ENCODE assay signal across 18 cellular contexts in the genomic region with DNA sequence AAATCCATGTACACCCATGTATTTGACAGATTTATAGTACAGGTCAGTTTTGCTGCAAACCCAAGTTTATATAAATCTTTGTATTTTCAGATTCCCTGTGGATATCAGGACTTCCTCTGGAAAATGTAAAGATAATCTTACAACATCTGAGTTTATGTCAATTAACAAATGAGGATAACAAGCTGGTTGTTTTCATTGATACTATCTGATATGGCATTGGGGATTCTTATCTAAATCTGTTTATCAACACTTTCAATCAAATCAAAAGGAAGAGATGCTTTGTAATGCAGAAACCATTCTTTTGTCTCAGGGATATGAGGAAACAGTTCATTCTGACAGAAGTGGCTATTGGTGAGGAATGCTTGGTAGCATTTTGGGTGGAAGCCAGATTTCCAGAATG.
DNase-seq lines count a peak whose midpoint lies in the region; ATAC-seq and TF ChIP-seq lines count a peak whose summit lies in the region.
"Had no signal": no experiment of that assay in that cellular context is flagged by ENCODE, and none has a peak within 500 bp of the region (broad histone marks: within the 10 kb centered on the region; RNA-seq: fewer than 3 reads in every experiment).

No MANE protein-coding gene starts in this region.

- no peak overlapping the region for H3K4me2 ChIP-seq in SK-N-SH
- H3K4me2 ChIP-seq: A549, BLaER1 had no signal

- no peaks in the 10 kb centered on the region for H3K79me2 ChIP-seq in SK-N-SH (ENCODE audit: insufficient read depth)

- peak in 1 of 2 experiments; percentile 21; a peak in 1 of 4 replicates for TF ChIP-seq EP300 in SK-N-SH (IDR thresholded peaks at IDR 0.05; ENCODE audit: borderline replicate concordance in 1 of 2, low read depth in 1 of 2, low read length in 1 of 2)

- no peak overlapping the region for H3K4me3 ChIP-seq in SK-N-SH (ENCODE audit: low read depth in 2 of 2, low read length in 1 of 2)
- H3K4me3 ChIP-seq in effector memory CD4-positive, alpha-beta T cell (ENCODE audit: insufficient read depth, low read depth, low read length, poor library complexity, severe bottlenecking): no peak overlapping the region
- no peak overlapping the region for H3K4me3 ChIP-seq in right cardiac atrium (ENCODE audit: low read length)
- no peak overlapping the region for H3K4me3 ChIP-seq in body of pancreas
- H3K4me3 ChIP-seq: A549, BLaER1 had no signal

- no peaks in the 10 kb centered on the region for H3F3A ChIP-seq in SK-N-SH (replicated peaks; ENCODE audit: insufficient read depth)

- CTCF ChIA-PET in SK-N-SH (lab: Yijun Ruan, JAX): no interaction called here

- H4K20me1 ChIP-seq in SK-N-SH (ENCODE audit: insufficient read depth): no peaks in the 10 kb centered on the region
- H4K20me1 ChIP-seq: BLaER1 had no signal

- DNase-seq in DMS 273 (lab: John Stamatoyannopoulos, UW; ENCODE audit: unreplicated experiment): peak; percentile 27
- no peak for DNase-seq in DMS 273 treated with DMSO at 0.1 percent for 48 hours (lab: John Stamatoyannopoulos, UW)
- DNase-seq in SK-N-SH: no peak
- DNase-seq in kidney tubule cell (ENCODE audit: low spot score): peak; percentile 14
- no peak for DNase-seq in effector memory CD4-positive, alpha-beta T cell
- DNase-seq in right cardiac atrium: no peak
- no peak for DNase-seq in body of pancreas
- DNase-seq: CD8-positive, alpha-beta T cell; COR-L47; DMS153; DMS79; GF-D8; GOT3; HFFc6 had no signal

- H3K36me3 ChIP-seq in SK-N-SH (replicated peaks in 1 of 2; ENCODE audit: control insufficient read depth in 1 of 2, insufficient read depth in 2 of 2, low read length in 1 of 2) (no peaks in the 10 kb centered on the region), body of pancreas (replicated peaks in 1 of 2; ENCODE audit: insufficient read depth in 1 of 2, low read depth in 2 of 2) (no peaks in the 10 kb centered on the region)
- no peaks in the 10 kb centered on the region for H3K36me3 ChIP-seq in effector memory CD4-positive, alpha-beta T cell (ENCODE audit: control insufficient read depth, insufficient read depth, low read length)
- H3K36me3 ChIP-seq: BLaER1 had no signal

- intact Hi-C loops in right cardiac atrium (cut with DNase I) (no loop called here), body of pancreas (cut with DNase I) (no loop called here)

- H3K9me2 ChIP-seq in SK-N-SH: no peaks in the 10 kb centered on the region

- no peak overlapping the region for H2AFZ ChIP-seq in SK-N-SH (ENCODE audit: low read depth)

- no peak for TF ChIP-seq POLR2A in body of pancreas (IDR thresholded peaks at IDR 0.05)

- H3K9me3 ChIP-seq in SK-N-SH (no peaks in the 10 kb centered on the region), right cardiac atrium (ENCODE audit: control insufficient read depth, low read length) (no peaks in the 10 kb centered on the region), body of pancreas (no peaks in the 10 kb centered on the region)
- no peaks in the 10 kb centered on the region for H3K9me3 ChIP-seq in effector memory CD4-positive, alpha-beta T cell (ENCODE audit: control insufficient read depth, low read length)
- H3K9me3 ChIP-seq: A549, BLaER1 had no signal

- H3K27me3 ChIP-seq in SK-N-SH (ENCODE audit: insufficient read depth) (no peaks in the 10 kb centered on the region), right cardiac atrium (ENCODE audit: control insufficient read depth, insufficient read depth) (peaks cover 2% of the 10 kb centered on the region), body of pancreas (peaks cover 0 to 4% of the 10 kb centered on the region in 2 donors)
- H3K27me3 ChIP-seq in effector memory CD4-positive, alpha-beta T cell (replicated peaks; ENCODE audit: control insufficient read depth, insufficient read depth, low read length, poor library complexity, severe bottlenecking): no peaks in the 10 kb centered on the region
- H3K27me3 ChIP-seq: BLaER1 had no signal

- H3K9ac ChIP-seq in SK-N-SH: no peak overlapping the region
- H3K9ac ChIP-seq: BLaER1 had no signal

- TF ChIP-seq RAD21 in SK-N-SH (IDR thresholded peaks at IDR 0.05; ENCODE audit: low read length): no peak

- peaks cover 0 to 2% of the 10 kb centered on the region in 2 experiments; a peak in 1 of 4 replicates for H3K4me1 ChIP-seq in SK-N-SH (ENCODE audit: control insufficient read depth in 1 of 2, insufficient read depth in 2 of 2, low read depth in 1 of 2, low read length in 1 of 2)
- H3K4me1 ChIP-seq in effector memory CD4-positive, alpha-beta T cell (ENCODE audit: control insufficient read depth, insufficient read depth, low read length, poor library complexity, severe bottlenecking): no peaks in the 10 kb centered on the region
- no peaks in the 10 kb centered on the region for H3K4me1 ChIP-seq in right cardiac atrium (ENCODE audit: control insufficient read depth, insufficient read depth, low read length)
- no peaks in the 10 kb centered on the region for H3K4me1 ChIP-seq in body of pancreas
- H3K4me1 ChIP-seq: A549, BLaER1 had no signal

- no peak overlapping the region for H3K27ac ChIP-seq in SK-N-SH (ENCODE audit: low read depth in 2 of 2, low read length in 1 of 2)
- H3K27ac ChIP-seq in effector memory CD4-positive, alpha-beta T cell (ENCODE audit: insufficient read depth, low read length, poor library complexity, severe bottlenecking): no peak overlapping the region
- no peak overlapping the region for H3K27ac ChIP-seq in right cardiac atrium (ENCODE audit: low read length)
- H3K27ac ChIP-seq in body of pancreas: no peak overlapping the region
- H3K27ac ChIP-seq: 22Rv1, A549, BLaER1, HL-60 had no signal

- ATAC-seq in right cardiac atrium: no peak
- ATAC-seq in body of pancreas: no peak
- ATAC-seq: A549; CD8-positive, alpha-beta T cell had no signal

- POLR2A ChIA-PET in SK-N-SH (lab: Yijun Ruan, JAX): no interaction called here

- TF ChIP-seq CTCF in SK-N-SH (IDR thresholded peaks at IDR 0.05) (no peak), body of pancreas (IDR thresholded peaks at IDR 0.05) (no peak)

TF ChIP-seq in SK-N-SH, 30 proteins besides CTCF, POLR2A, EP300 and RAD21:
- TF ChIP-seq FOXM1 (IDR thresholded peaks at IDR 0.05; ENCODE audit: low read depth): no peak
- no peak for TF ChIP-seq TAF1 (IDR thresholded peaks at IDR 0.05; ENCODE audit: borderline replicate concordance, low read depth, low read length)
- TF ChIP-seq FOSL2 (IDR thresholded peaks at IDR 0.05; ENCODE audit: borderline replicate concordance, low read depth): no peak
- TF ChIP-seq, protein P1, sequence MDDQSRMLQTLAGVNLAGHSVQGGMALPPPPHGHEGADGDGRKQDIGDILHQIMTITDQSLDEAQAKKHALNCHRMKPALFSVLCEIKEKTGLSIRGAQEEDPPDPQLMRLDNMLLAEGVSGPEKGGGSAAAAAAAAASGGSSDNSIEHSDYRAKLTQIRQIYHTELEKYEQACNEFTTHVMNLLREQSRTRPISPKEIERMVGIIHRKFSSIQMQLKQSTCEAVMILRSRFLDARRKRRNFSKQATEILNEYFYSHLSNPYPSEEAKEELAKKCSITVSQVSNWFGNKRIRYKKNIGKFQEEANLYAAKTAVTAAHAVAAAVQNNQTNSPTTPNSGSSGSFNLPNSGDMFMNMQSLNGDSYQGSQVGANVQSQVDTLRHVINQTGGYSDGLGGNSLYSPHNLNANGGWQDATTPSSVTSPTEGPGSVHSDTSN (IDR thresholded peaks at IDR 0.05): no peak
- TF ChIP-seq, protein P2, sequence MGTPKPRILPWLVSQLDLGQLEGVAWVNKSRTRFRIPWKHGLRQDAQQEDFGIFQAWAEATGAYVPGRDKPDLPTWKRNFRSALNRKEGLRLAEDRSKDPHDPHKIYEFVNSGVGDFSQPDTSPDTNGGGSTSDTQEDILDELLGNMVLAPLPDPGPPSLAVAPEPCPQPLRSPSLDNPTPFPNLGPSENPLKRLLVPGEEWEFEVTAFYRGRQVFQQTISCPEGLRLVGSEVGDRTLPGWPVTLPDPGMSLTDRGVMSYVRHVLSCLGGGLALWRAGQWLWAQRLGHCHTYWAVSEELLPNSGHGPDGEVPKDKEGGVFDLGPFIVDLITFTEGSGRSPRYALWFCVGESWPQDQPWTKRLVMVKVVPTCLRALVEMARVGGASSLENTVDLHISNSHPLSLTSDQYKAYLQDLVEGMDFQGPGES (IDR thresholded peaks at IDR 0.05; ENCODE audit: low read depth, low read length): no peak
- TF ChIP-seq GATA2 (CRISPR knock-in tag; IDR thresholded peaks at IDR 0.05): 0 out of 2 replicates have a peak, but pooled peaks have one; percentile 17

Comparison
In these comparisons a context has a peak if more than half of its experiments do, and no peak if none do; other contexts are left out.
1. DNase-seq: peak in DMS 273 (single experiment) and kidney tubule cell (single experiment); none in DMS 273 treated with DMSO at 0.1 percent for 48 hours (single experiment), SK-N-SH (single experiment), effector memory CD4-positive, alpha-beta T cell (0 of 3), right cardiac atrium (0 of 3) and body of pancreas (0 of 4).